ENCODE assay signal across 8 cellular contexts in the genomic region with DNA sequence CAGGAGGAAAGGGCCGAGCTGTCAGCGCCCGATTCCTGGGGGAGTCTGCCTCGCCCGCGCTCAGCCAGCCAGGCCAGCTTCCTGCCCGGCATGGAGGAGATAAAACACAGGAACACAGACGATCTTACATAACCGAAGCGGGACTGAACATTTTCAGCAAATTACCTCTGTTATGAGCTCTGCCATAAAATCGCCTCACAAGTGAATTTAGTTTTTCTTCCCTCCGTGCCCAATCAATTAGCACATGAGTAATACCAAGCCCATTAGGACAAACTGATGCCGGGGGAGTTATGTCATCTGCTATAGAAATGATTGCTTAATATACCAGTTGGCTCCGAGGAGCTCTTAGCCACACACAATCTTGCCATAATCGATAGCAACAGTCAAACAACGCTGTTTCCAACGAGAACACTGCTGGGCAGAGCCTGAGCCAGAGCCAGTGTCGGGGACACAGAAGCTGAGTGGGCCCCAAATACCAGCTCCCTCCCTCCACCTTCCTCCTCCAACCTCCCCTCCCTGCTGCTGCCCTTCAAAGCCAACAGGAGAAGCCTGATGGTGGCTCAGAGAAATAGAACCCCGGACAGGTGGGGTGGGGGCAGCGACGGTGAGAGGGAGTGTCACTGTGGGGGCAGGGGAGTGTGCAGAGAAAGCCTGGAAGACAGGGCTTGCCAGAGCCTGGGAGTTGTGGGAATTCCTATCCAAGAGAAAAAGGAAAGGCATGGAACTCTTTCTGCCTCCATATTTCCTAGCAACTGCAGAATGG.
DNase-seq lines count a peak whose midpoint lies in the region; ATAC-seq and TF ChIP-seq lines count a peak whose summit lies in the region.

No MANE protein-coding gene starts in this region.

- H3K27ac Mint-ChIP-seq in endodermal cell, result no peak overlapping the region
- no peak overlapping the region for H3K27ac Mint-ChIP-seq in naive thymus-derived CD8-positive, alpha-beta T cell
- H3K27ac Mint-ChIP-seq in stimulated activated memory B cell treated with anti-CD40 and anti-IgM and Interleukin-4, amounts not matched to agents 10 μg/mL and 1 μg/mL and 100 μg/mL, for 72 hours, result no peak overlapping the region

- H3K9ac ChIP-seq in endodermal cell (ENCODE audit: extremely low read depth, low read length, poor library complexity, severe bottlenecking), result no peak overlapping the region

- H3K27ac ChIP-seq in endodermal cell (ENCODE audit: low read depth, low read length), result peak overlapping the region; percentile 14

- H3K36me3 Mint-ChIP-seq in endodermal cell (ENCODE audit: low read depth), result no peaks in the 10 kb centered on the region
- H3K36me3 Mint-ChIP-seq in naive thymus-derived CD8-positive, alpha-beta T cell, result no peaks in the 10 kb centered on the region
- H3K36me3 Mint-ChIP-seq in stimulated activated memory B cell treated with anti-CD40 and anti-IgM and Interleukin-4, amounts not matched to agents 10 μg/mL and 1 μg/mL and 100 μg/mL, for 72 hours, result no peaks in the 10 kb centered on the region

- peak overlapping the region; percentile 70 for H3K4me3 ChIP-seq in endodermal cell (ENCODE audit: low read length)

- POLR2A ChIA-PET in naive thymus-derived CD8-positive, alpha-beta T cell (lab: Charles Lee), result interaction anchor here (0.6 kb wide), 1 partner anchor 69 kb away, joined by 4 read pairs; no protein-coding TSS in a partner anchor

- ATAC-seq in HG03039 (IDR thresholded peaks at IDR 0.05; ENCODE audit: unreplicated experiment), result no peak
- no peak for ATAC-seq in naive thymus-derived CD8-positive, alpha-beta T cell
- ATAC-seq in stimulated activated memory B cell treated with anti-CD40 and anti-IgM and Interleukin-4, amounts not matched to agents 10 μg/mL and 1 μg/mL and 100 μg/mL, for 72 hours, result no peak

- H3K27me3 ChIP-seq in endodermal cell (ENCODE audit: control insufficient read depth, insufficient read depth, low read length, poor library complexity, severe bottlenecking), result peaks cover 27% of the 10 kb centered on the region

- H3K36me3 ChIP-seq in endodermal cell (ENCODE audit: control insufficient read depth, insufficient read depth, low read length), result no peaks in the 10 kb centered on the region

- WGBS in endodermal cell (ENCODE audit: insufficient coverage in 1 of 2, insufficient read length in 1 of 2), 2 experiments, result 18% methylated on average over 14 to 21 of the region's 21 CpGs

- peaks cover 20% of the 10 kb centered on the region for H3K4me1 Mint-ChIP-seq in endodermal cell
- H3K4me1 Mint-ChIP-seq in naive thymus-derived CD8-positive, alpha-beta T cell, result peaks cover 0 to 9% (median 5%) of the 10 kb centered on the region in 4 donors
- peaks cover 9% of the 10 kb centered on the region for H3K4me1 Mint-ChIP-seq in stimulated activated memory B cell treated with anti-CD40 and anti-IgM and Interleukin-4, amounts not matched to agents 10 μg/mL and 1 μg/mL and 100 μg/mL, for 72 hours

- peak; percentile 28 for DNase-seq in DMS79 treated with DMSO at 0.1 percent for 48 hours (lab: John Stamatoyannopoulos, UW)
- DNase-seq in NCI-H2227 (lab: John Stamatoyannopoulos, UW; ENCODE audit: unreplicated experiment), result peak; percentile 26
- peak; percentile 66 for DNase-seq in endodermal cell
- peak; percentile 48 for DNase-seq in mucosa of gallbladder (ENCODE audit: low spot score)
- DNase-seq in naive thymus-derived CD8-positive, alpha-beta T cell, result no peak
- DNase-seq in activated CD4-positive, alpha-beta T cell treated with anti-CD3 and anti-CD28 coated beads for 48 hours, result no peak

- peaks cover 5% of the 10 kb centered on the region for H3K9me3 ChIP-seq in endodermal cell (ENCODE audit: control insufficient read depth, low read length)

- TF ChIP-seq CTCF in endodermal cell (conservative IDR thresholded peaks at IDR 0.05), result no peak

- H3K9me3 Mint-ChIP-seq in endodermal cell, result peaks cover 10% of the 10 kb centered on the region
- peaks cover 0 to 2% (median 0%) of the 10 kb centered on the region in 9 donors for H3K9me3 Mint-ChIP-seq in naive thymus-derived CD8-positive, alpha-beta T cell
- peaks cover 6% of the 10 kb centered on the region for H3K9me3 Mint-ChIP-seq in stimulated activated memory B cell treated with anti-CD40 and anti-IgM and Interleukin-4, amounts not matched to agents 10 μg/mL and 1 μg/mL and 100 μg/mL, for 72 hours

- H3K4me3 Mint-ChIP-seq in endodermal cell, result peak overlapping the region; percentile 36
- no peak overlapping the region for H3K4me3 Mint-ChIP-seq in naive thymus-derived CD8-positive, alpha-beta T cell
- H3K4me3 Mint-ChIP-seq in stimulated activated memory B cell treated with anti-CD40 and anti-IgM and Interleukin-4, amounts not matched to agents 10 μg/mL and 1 μg/mL and 100 μg/mL, for 72 hours, result no peak overlapping the region

- peaks cover 3% of the 10 kb centered on the region for H3K4me1 ChIP-seq in endodermal cell (ENCODE audit: control insufficient read depth, insufficient read depth, low read length)

- peaks cover 41% of the 10 kb centered on the region for H3K27me3 Mint-ChIP-seq in endodermal cell (ENCODE audit: insufficient read depth)
- H3K27me3 Mint-ChIP-seq in naive thymus-derived CD8-positive, alpha-beta T cell, result peaks cover 0 to 22% (median 15%) of the 10 kb centered on the region in 5 donors
- H3K27me3 Mint-ChIP-seq in stimulated activated memory B cell treated with anti-CD40 and anti-IgM and Interleukin-4, amounts not matched to agents 10 μg/mL and 1 μg/mL and 100 μg/mL, for 72 hours, result peaks cover 37% of the 10 kb centered on the region

Comparison
In these comparisons a context has a peak if more than half of its experiments do, and no peak if none do; other contexts are left out.
1. DNase-seq: peak in DMS79 treated with DMSO at 0.1 percent for 48 hours (single experiment), NCI-H2227 (single experiment), endodermal cell (single experiment) and mucosa of gallbladder (single experiment); none in naive thymus-derived CD8-positive, alpha-beta T cell (0 of 10) and activated CD4-positive, alpha-beta T cell treated with anti-CD3 and anti-CD28 coated beads for 48 hours (single experiment).